In the genomic region with DNA sequence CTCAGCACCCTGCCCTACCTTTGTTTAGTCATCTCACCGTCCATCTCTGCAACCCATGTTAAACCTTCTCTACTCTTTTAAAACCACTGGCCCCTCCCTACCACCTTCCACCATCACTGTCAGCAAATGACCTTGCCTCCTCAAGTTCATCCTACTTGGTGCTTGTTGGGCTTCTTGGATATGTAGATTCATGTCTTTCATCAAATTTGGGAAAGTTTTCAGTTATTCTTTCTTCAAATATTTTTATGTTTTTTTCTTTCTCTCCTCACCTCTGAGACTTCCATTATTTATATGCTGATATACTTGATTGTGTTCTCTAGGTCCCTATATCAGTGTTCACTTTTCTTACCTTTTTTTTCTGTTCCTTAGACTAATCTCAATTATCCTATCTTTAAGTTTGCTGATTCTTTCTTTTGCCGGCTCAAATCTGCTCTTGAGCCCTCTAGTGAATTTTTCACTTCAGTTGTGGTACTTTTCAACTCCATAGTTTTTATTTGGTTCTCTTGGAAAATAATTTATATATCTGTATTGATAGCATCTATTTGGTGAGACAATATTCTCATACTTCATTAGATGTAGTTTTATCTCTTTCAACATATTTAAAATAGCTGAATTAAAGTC, we compare ENCODE assay signal across 17 cellular contexts.
"Had no signal": no experiment of that assay in that cellular context is flagged by ENCODE, and none has a peak within 500 bp of the region (broad histone marks: within the 10 kb centered on the region; RNA-seq: fewer than 3 reads in every experiment).

No MANE protein-coding gene starts in this region.

- H3K9ac ChIP-seq: neural progenitor cell had no signal

- H3K27ac Mint-ChIP-seq: immature natural killer cell; memory B cell; natural killer cell treated with Interleukin-12 subunit alpha and Interleukin-12 subunit beta and Interleukin-15 and Interleukin-18, amount 100 ng/mL, for 72 hours; neural progenitor cell; progenitor cell of endocrine pancreas had no signal

- H3K27me3 Mint-ChIP-seq: progenitor cell of endocrine pancreas had no signal

- H3K4me1 Mint-ChIP-seq: memory B cell, neural progenitor cell had no signal

- H3K36me3 ChIP-seq: left ventricle myocardium inferior, lower lobe of right lung, neural progenitor cell, ovary had no signal

- H3K4me1 ChIP-seq: foreskin keratinocyte, left ventricle myocardium inferior, lower lobe of right lung, neural progenitor cell had no signal

- H3K4me3 Mint-ChIP-seq: immature natural killer cell; memory B cell; natural killer cell treated with Interleukin-12 subunit alpha and Interleukin-12 subunit beta and Interleukin-15 and Interleukin-18, amount 100 ng/mL, for 72 hours had no signal

- H3K27me3 ChIP-seq: neural progenitor cell, ovary had no signal

- ATAC-seq: foreskin keratinocyte; lower lobe of right lung; natural killer cell treated with Interleukin-12 subunit alpha and Interleukin-12 subunit beta and Interleukin-15 and Interleukin-18, amount 100 ng/mL, for 72 hours; right cardiac atrium had no signal

- H3K4me3 ChIP-seq: left ventricle myocardium inferior, lower lobe of right lung, neural progenitor cell, ovary, smooth muscle cell had no signal

- DNase-seq: dermis blood vessel endothelial cell; foreskin keratinocyte; immature natural killer cell; left ventricle myocardium inferior; lower lobe of right lung; midbrain; nucleus accumbens; ovary; right cardiac atrium; stimulated activated CD4-positive, alpha-beta T cell treated with anti-CD3 and anti-CD28 coated beads, Interleukin-2, amount 100 ng/mL, for 48 hours; stimulated activated naive CD4-positive, alpha-beta T cell treated with Interleukin-2 at 50 U/mL for 16 hours; trophoblast cell had no signal

- H3K9me3 ChIP-seq: ovary had no signal

- H2AFZ ChIP-seq: neural progenitor cell had no signal

- H3K27ac ChIP-seq: foreskin keratinocyte, left ventricle myocardium inferior, lower lobe of right lung, neural progenitor cell, ovary had no signal

- H3K4me2 ChIP-seq: neural progenitor cell, smooth muscle cell had no signal
